ENCODE assay signal across 1 cellular context in genomic region chr5:176543428-176544182, GRCh38.
TF ChIP-seq lines count a peak whose summit lies in the region.

No MANE protein-coding gene starts in this region.

TF ChIP-seq in HEK293, 187 proteins besides CTCF, POLR2A, EP300 and RAD21 (continued from another document and continues in another):
- TF ChIP-seq ZNF391 (tag by site-specific recombination; IDR thresholded peaks at IDR 0.05; ENCODE audit: borderline replicate concordance, low read depth): no peak
- no peak for TF ChIP-seq ZNF248 (tag by site-specific recombination; IDR thresholded peaks at IDR 0.05)
- no peak for TF ChIP-seq PBX3 (CRISPR knock-in tag; IDR thresholded peaks at IDR 0.05)
- no peak for TF ChIP-seq HOXD13 (CRISPR knock-in tag; IDR thresholded peaks at IDR 0.05; ENCODE audit: borderline replicate concordance)
- TF ChIP-seq ZNF311 (tag by site-specific recombination; IDR thresholded peaks at IDR 0.05; ENCODE audit: borderline replicate concordance): no peak
- TF ChIP-seq ZNF501 (tag by site-specific recombination; IDR thresholded peaks at IDR 0.05): peak; percentile 76
- TF ChIP-seq ZNF830 (tag by site-specific recombination; IDR thresholded peaks at IDR 0.05; ENCODE audit: low read depth): no peak
- no peak for TF ChIP-seq ZSCAN5A (tag by site-specific recombination; IDR thresholded peaks at IDR 0.05)
- TF ChIP-seq OSR2 (tag by site-specific recombination; IDR thresholded peaks at IDR 0.05): peak; percentile 48
- TF ChIP-seq ZXDB (tag by site-specific recombination; IDR thresholded peaks at IDR 0.05): peak; percentile 78
- no peak for TF ChIP-seq ZNF155 (tag by site-specific recombination; IDR thresholded peaks at IDR 0.05)
- no peak for TF ChIP-seq ZNF121 (tag by site-specific recombination; IDR thresholded peaks at IDR 0.05)
- no peak for TF ChIP-seq ZNF148 (tag by site-specific recombination; IDR thresholded peaks at IDR 0.05; ENCODE audit: borderline replicate concordance)
- TF ChIP-seq AEBP2 (tag by site-specific recombination; IDR thresholded peaks at IDR 0.05; ENCODE audit: borderline replicate concordance): no peak
- peak; percentile 70 for TF ChIP-seq ZBTB17 (tag by site-specific recombination; IDR thresholded peaks at IDR 0.05)
- no peak for TF ChIP-seq ZNF558 (tag by site-specific recombination; IDR thresholded peaks at IDR 0.05)
- TF ChIP-seq ZBTB26 (tag by site-specific recombination; optimal IDR thresholded peaks at IDR 0.05): peak; percentile 76
- TF ChIP-seq ZNF624 (tag by site-specific recombination; IDR thresholded peaks at IDR 0.05): no peak
- 0 out of 2 replicates have a peak, but pooled peaks have one; percentile 14 for TF ChIP-seq ZNF639 (tag by site-specific recombination; IDR thresholded peaks at IDR 0.05)
- TF ChIP-seq REST (tag by site-specific recombination; IDR thresholded peaks at IDR 0.05): peak; percentile 10; the same call in 1 of the 2 replicates
- TF ChIP-seq SP2 (tag by site-specific recombination; IDR thresholded peaks at IDR 0.05): peak; percentile 46
- TF ChIP-seq ZNF548 (tag by site-specific recombination; IDR thresholded peaks at IDR 0.05): no peak
- no peak for TF ChIP-seq PRDM4 (tag by site-specific recombination; IDR thresholded peaks at IDR 0.05)
- TF ChIP-seq KLF8 (tag by site-specific recombination; IDR thresholded peaks at IDR 0.05): peak; percentile 52; the same call in 1 of the 2 replicates
- no peak for TF ChIP-seq ZNF274 (IDR thresholded peaks at IDR 0.05; ENCODE audit: low read length)
- TF ChIP-seq ZNF274 (tag by site-specific recombination; IDR thresholded peaks at IDR 0.05; ENCODE audit: borderline replicate concordance): no peak
- TF ChIP-seq PATZ1 (tag by site-specific recombination; IDR thresholded peaks at IDR 0.05): peak; percentile 75
- no peak for TF ChIP-seq REPIN1 (tag by site-specific recombination; IDR thresholded peaks at IDR 0.05; ENCODE audit: low read depth)
- TF ChIP-seq ZFP37 (tag by site-specific recombination; IDR thresholded peaks at IDR 0.05): peak; percentile 64; the same call in 1 of the 2 replicates
- no peak for TF ChIP-seq ZNF629 (tag by site-specific recombination; IDR thresholded peaks at IDR 0.05)
- TF ChIP-seq ZNF707 (tag by site-specific recombination; IDR thresholded peaks at IDR 0.05): no peak
- TF ChIP-seq ZNF488 (tag by site-specific recombination; IDR thresholded peaks at IDR 0.05): no peak
- TF ChIP-seq HIC1 (tag by site-specific recombination; IDR thresholded peaks at IDR 0.05): peak; percentile 88
- no peak for TF ChIP-seq ZNF211 (tag by site-specific recombination; IDR thresholded peaks at IDR 0.05; ENCODE audit: low read depth)
- TF ChIP-seq ZNF561 (tag by site-specific recombination; IDR thresholded peaks at IDR 0.05; ENCODE audit: borderline replicate concordance): peak; percentile 29; the same call in 1 of the 2 replicates
- no peak for TF ChIP-seq SETDB1 (IDR thresholded peaks at IDR 0.05; ENCODE audit: insufficient read length, low read length)
- TF ChIP-seq ZNF404 (tag by site-specific recombination; IDR thresholded peaks at IDR 0.05): no peak
- peak; percentile 34 for TF ChIP-seq KLF10 (tag by site-specific recombination; IDR thresholded peaks at IDR 0.05)
